Comparison of ENCODE assay signal across 9 cellular contexts in genomic region chr3:47340866-47341265, GRCh38.
"Had no signal": no experiment of that assay in that cellular context is flagged by ENCODE, and none has a peak within 500 bp of the region (broad histone marks: within the 10 kb centered on the region; RNA-seq: fewer than 3 reads in every experiment).

No MANE protein-coding gene starts in this region.

- H2AFZ ChIP-seq: GM23248, GM23338 had no signal

- H3K4me3 Mint-ChIP-seq: GM23338, H9, HFFc6 had no signal

- ATAC-seq: GM23338, HCT116 had no signal

- H3K9ac ChIP-seq: GM23248 had no signal

- H3K4me1 Mint-ChIP-seq: GM23338, H9 had no signal

- H3K4me1 ChIP-seq: HAP-1 had no signal

- H3K4me3 ChIP-seq: GM23248, GM23338, HAP-1 had no signal

- H3K9me3 Mint-ChIP-seq: GM23338, H9, HFFc6 had no signal

- H3K9me3 ChIP-seq: HAP-1 had no signal

- H3K27ac ChIP-seq: GM23248 had no signal

- DNase-seq: GM23248, GOT3, H7, H9, HCEC 1CT, HFFc6 had no signal

- H3K4me2 ChIP-seq: GM23338 had no signal

- H3K27ac Mint-ChIP-seq: GM23338, HFFc6 had no signal
